Comparison of ENCODE assay signal across 1 cellular context in the genomic region with DNA sequence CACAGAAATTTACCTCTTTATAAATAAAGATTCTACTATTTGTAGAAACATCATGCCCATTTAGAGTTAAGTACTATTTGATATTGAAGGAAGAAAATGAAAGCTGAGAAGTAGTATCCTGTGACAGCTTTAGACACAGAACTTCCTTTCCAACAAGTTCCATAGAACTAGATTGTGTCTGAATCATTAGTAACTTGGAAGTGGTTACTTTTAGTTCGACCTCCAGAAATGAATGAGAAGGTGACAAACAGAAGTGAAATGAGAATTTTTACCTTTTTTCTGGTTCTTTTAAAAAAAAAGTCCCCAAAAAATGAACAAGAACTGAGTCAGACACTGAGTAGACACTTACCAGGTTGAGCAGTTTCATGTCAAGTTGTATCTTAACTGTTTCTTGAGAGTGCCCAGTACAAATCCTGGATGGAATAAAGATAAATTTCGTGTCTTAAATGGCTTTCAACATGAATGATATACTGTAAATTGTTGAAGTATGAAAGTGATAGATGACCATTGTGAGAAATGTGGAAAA.
TF ChIP-seq lines count a peak whose summit lies in the region.

No MANE protein-coding gene starts in this region.

TF ChIP-seq in GM12878, 131 proteins besides CTCF, POLR2A, EP300 and RAD21 (continued from another document):
- TF ChIP-seq PBX3 (IDR thresholded peaks at IDR 0.05; ENCODE audit: insufficient replicate concordance, low read depth, low read length), result no peak
- TF ChIP-seq BACH1 (IDR thresholded peaks at IDR 0.05; ENCODE audit: borderline replicate concordance), result no peak
- TF ChIP-seq SUZ12 (IDR thresholded peaks at IDR 0.05; ENCODE audit: unreplicated experiment), result no peak
- no peak for TF ChIP-seq HDAC6 (IDR thresholded peaks at IDR 0.05; ENCODE audit: unreplicated experiment)
- TF ChIP-seq EZH2 (IDR thresholded peaks at IDR 0.05; ENCODE audit: borderline replicate concordance, control insufficient read depth, low read depth, low read length), result no peak
- peak; percentile 45; the same call in 1 of the 2 replicates for TF ChIP-seq NFIC (IDR thresholded peaks at IDR 0.05; ENCODE audit: low read depth, low read length)
- TF ChIP-seq SMAD5 (IDR thresholded peaks at IDR 0.05; ENCODE audit: low read depth), result no peak
- TF ChIP-seq, protein P1, sequence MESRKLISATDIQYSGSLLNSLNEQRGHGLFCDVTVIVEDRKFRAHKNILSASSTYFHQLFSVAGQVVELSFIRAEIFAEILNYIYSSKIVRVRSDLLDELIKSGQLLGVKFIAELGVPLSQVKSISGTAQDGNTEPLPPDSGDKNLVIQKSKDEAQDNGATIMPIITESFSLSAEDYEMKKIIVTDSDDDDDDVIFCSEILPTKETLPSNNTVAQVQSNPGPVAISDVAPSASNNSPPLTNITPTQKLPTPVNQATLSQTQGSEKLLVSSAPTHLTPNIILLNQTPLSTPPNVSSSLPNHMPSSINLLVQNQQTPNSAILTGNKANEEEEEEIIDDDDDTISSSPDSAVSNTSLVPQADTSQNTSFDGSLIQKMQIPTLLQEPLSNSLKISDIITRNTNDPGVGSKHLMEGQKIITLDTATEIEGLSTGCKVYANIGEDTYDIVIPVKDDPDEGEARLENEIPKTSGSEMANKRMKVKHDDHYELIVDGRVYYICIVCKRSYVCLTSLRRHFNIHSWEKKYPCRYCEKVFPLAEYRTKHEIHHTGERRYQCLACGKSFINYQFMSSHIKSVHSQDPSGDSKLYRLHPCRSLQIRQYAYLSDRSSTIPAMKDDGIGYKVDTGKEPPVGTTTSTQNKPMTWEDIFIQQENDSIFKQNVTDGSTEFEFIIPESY (IDR thresholded peaks at IDR 0.05), result no peak
- TF ChIP-seq SMAD1 (IDR thresholded peaks at IDR 0.05; ENCODE audit: low read depth, partially characterized antibody), result no peak
- no peak for TF ChIP-seq CHD1 (IDR thresholded peaks at IDR 0.05; ENCODE audit: low read depth, low read length)
- TF ChIP-seq BHLHE40 (IDR thresholded peaks at IDR 0.05; ENCODE audit: borderline replicate concordance in 1 of 2, low read depth in 2 of 2, low read length in 1 of 2), result no peak
